ENCODE assay signal across 1 cellular context in genomic region chr10:104337985-104338735, GRCh38.
A peak's percentile ranks its signal among the peaks of the same experiment; 100 is the strongest.
TF ChIP-seq lines count a peak whose summit lies in the region.

A gene with protein sequence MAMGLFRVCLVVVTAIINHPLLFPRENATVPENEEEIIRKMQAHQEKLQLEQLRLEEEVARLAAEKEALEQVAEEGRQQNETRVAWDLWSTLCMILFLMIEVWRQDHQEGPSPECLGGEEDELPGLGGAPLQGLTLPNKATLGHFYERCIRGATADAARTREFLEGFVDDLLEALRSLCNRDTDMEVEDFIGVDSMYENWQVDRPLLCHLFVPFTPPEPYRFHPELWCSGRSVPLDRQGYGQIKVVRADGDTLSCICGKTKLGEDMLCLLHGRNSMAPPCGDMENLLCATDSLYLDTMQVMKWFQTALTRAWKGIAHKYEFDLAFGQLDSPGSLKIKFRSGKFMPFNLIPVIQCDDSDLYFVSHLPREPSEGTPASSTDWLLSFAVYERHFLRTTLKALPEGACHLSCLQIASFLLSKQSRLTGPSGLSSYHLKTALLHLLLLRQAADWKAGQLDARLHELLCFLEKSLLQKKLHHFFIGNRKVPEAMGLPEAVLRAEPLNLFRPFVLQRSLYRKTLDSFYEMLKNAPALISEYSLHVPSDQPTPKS (minus strand): TSS chr10:104338465. CDS start chr10:104316051, 22,414 bp downstream.

TF ChIP-seq in HepG2, 621 proteins besides CTCF, POLR2A, EP300 and RAD21 (continued from another document and continues in another):
- TF ChIP-seq THAP9 (CRISPR knock-in tag; IDR thresholded peaks at IDR 0.05; ENCODE audit: borderline replicate concordance) (no peak), ZNF841 (CRISPR knock-in tag; IDR thresholded peaks at IDR 0.05; ENCODE audit: borderline replicate concordance) (no peak), ZMYM2 (CRISPR knock-in tag; IDR thresholded peaks at IDR 0.05) (no peak), GTF2F1 (IDR thresholded peaks at IDR 0.05; ENCODE audit: low read length) (no peak), ZSCAN5A (CRISPR knock-in tag; IDR thresholded peaks at IDR 0.05; ENCODE audit: borderline replicate concordance) (0 out of 2 replicates have a peak, but pooled peaks have one; percentile 52), NFKBIZ (CRISPR knock-in tag; IDR thresholded peaks at IDR 0.05) (no peak; the same call in 1 of the 2 replicates), THYN1 (CRISPR knock-in tag; IDR thresholded peaks at IDR 0.05; ENCODE audit: borderline replicate concordance, low read depth) (no peak), FOXM1 (CRISPR knock-in tag; IDR thresholded peaks at IDR 0.05) (no peak), ZNF558 (CRISPR knock-in tag; IDR thresholded peaks at IDR 0.05; ENCODE audit: borderline replicate concordance) (peak; percentile 37; the same call in 1 of the 2 replicates), ZSCAN22 (CRISPR knock-in tag; IDR thresholded peaks at IDR 0.05) (no peak), ZNF644 (CRISPR knock-in tag; IDR thresholded peaks at IDR 0.05; ENCODE audit: low read depth) (no peak), SRF (IDR thresholded peaks at IDR 0.05; ENCODE audit: low read depth, low read length) (peak; percentile 64; the same call in 1 of the 2 replicates), ZNF362 (CRISPR knock-in tag; IDR thresholded peaks at IDR 0.05; ENCODE audit: borderline replicate concordance) (no peak), ZNF782 (CRISPR knock-in tag; IDR thresholded peaks at IDR 0.05; ENCODE audit: borderline replicate concordance) (peak; percentile 17; the same call in 1 of the 2 replicates), CENPX (CRISPR knock-in tag; IDR thresholded peaks at IDR 0.05) (no peak), ZNF746 (CRISPR knock-in tag; IDR thresholded peaks at IDR 0.05) (no peak; the same call in 1 of the 2 replicates), PAXIP1 (CRISPR knock-in tag; conservative IDR thresholded peaks at IDR 0.05) (0 out of 2 replicates have a peak, but pooled peaks have one; percentile 29), TRIM22 (IDR thresholded peaks at IDR 0.05) (no peak), HNF1B (CRISPR knock-in tag; IDR thresholded peaks at IDR 0.05) (no peak), ZNF569 (CRISPR knock-in tag; IDR thresholded peaks at IDR 0.05; ENCODE audit: borderline replicate concordance) (no peak), ARNTL (CRISPR knock-in tag; IDR thresholded peaks at IDR 0.05) (peak; percentile 44; the same call in 1 of the 2 replicates), ZNF678 (CRISPR knock-in tag; IDR thresholded peaks at IDR 0.05) (no peak), ZKSCAN5 (CRISPR knock-in tag; IDR thresholded peaks at IDR 0.05) (no peak), E2F5 (CRISPR knock-in tag; conservative IDR thresholded peaks at IDR 0.05) (no peak), ZIK1 (CRISPR knock-in tag; IDR thresholded peaks at IDR 0.05; ENCODE audit: borderline replicate concordance, low read depth) (0 out of 2 replicates have a peak, but pooled peaks have one; percentile 53), IRX3 (CRISPR knock-in tag; IDR thresholded peaks at IDR 0.05; ENCODE audit: borderline replicate concordance, low read depth) (peak; percentile 61; the same call in 1 of the 2 replicates), ZBTB1 (CRISPR knock-in tag; IDR thresholded peaks at IDR 0.05; ENCODE audit: borderline replicate concordance) (no peak), GLMP (CRISPR knock-in tag; IDR thresholded peaks at IDR 0.05; ENCODE audit: borderline replicate concordance) (no peak), ZNF850 (CRISPR knock-in tag; conservative IDR thresholded peaks at IDR 0.05) (no peak), POLR2AphosphoS5 (IDR thresholded peaks at IDR 0.05; ENCODE audit: low read depth, low read length) (no peak), ISX (CRISPR knock-in tag; conservative IDR thresholded peaks at IDR 0.05) (no peak), ATF7-NPFF (CRISPR knock-in tag; IDR thresholded peaks at IDR 0.05; ENCODE audit: low read depth) (no peak; the same call in 1 of the 2 replicates)
- TF ChIP-seq, protein P1, sequence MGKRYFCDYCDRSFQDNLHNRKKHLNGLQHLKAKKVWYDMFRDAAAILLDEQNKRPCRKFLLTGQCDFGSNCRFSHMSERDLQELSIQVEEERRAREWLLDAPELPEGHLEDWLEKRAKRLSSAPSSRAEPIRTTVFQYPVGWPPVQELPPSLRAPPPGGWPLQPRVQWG (CRISPR knock-in tag; IDR thresholded peaks at IDR 0.05; ENCODE audit: borderline replicate concordance, low read depth), result no peak
